Comparison of ENCODE assay signal across 1 cellular context in the genomic region with DNA sequence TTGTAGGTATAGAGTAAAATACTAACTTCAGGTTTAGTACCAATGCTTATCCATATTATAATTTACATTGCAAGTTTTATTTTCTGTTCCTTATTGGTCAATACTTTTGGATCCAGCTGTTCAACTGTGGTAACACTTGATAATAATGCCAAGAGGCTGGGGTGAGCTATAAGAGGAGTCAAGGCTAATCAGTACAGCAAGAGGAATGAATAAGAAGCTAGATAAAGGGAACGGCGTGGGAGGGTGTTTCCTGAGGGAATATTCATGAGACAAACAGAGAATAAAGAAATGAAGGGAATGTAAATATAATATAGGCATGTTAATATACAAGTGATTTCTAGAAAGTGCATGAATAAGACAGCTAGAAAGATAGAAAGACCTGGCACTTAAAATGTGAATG.
TF ChIP-seq lines count a peak whose summit lies in the region.

No MANE protein-coding gene starts in this region.

TF ChIP-seq in K562, 482 proteins besides CTCF, POLR2A, EP300 and RAD21 (continued from another document):
- TF ChIP-seq, protein P1, sequence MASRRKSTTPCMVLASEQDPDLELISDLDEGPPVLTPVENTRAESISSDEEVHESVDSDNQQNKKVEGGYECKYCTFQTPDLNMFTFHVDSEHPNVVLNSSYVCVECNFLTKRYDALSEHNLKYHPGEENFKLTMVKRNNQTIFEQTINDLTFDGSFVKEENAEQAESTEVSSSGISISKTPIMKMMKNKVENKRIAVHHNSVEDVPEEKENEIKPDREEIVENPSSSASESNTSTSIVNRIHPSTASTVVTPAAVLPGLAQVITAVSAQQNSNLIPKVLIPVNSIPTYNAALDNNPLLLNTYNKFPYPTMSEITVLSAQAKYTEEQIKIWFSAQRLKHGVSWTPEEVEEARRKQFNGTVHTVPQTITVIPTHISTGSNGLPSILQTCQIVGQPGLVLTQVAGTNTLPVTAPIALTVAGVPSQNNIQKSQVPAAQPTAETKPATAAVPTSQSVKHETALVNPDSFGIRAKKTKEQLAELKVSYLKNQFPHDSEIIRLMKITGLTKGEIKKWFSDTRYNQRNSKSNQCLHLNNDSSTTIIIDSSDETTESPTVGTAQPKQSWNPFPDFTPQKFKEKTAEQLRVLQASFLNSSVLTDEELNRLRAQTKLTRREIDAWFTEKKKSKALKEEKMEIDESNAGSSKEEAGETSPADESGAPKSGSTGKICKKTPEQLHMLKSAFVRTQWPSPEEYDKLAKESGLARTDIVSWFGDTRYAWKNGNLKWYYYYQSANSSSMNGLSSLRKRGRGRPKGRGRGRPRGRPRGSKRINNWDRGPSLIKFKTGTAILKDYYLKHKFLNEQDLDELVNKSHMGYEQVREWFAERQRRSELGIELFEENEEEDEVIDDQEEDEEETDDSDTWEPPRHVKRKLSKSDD (conservative IDR thresholded peaks at IDR 0.05; ENCODE audit: low read length), result no peak
- TF ChIP-seq, protein P2, sequence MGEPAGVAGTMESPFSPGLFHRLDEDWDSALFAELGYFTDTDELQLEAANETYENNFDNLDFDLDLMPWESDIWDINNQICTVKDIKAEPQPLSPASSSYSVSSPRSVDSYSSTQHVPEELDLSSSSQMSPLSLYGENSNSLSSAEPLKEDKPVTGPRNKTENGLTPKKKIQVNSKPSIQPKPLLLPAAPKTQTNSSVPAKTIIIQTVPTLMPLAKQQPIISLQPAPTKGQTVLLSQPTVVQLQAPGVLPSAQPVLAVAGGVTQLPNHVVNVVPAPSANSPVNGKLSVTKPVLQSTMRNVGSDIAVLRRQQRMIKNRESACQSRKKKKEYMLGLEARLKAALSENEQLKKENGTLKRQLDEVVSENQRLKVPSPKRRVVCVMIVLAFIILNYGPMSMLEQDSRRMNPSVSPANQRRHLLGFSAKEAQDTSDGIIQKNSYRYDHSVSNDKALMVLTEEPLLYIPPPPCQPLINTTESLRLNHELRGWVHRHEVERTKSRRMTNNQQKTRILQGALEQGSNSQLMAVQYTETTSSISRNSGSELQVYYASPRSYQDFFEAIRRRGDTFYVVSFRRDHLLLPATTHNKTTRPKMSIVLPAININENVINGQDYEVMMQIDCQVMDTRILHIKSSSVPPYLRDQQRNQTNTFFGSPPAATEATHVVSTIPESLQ (CRISPR knock-in tag; IDR thresholded peaks at IDR 0.05), result no peak
- TF ChIP-seq KLF16 (IDR thresholded peaks at IDR 0.05) (0 out of 2 replicates have a peak, but pooled peaks have one; percentile 3), MXI1 (IDR thresholded peaks at IDR 0.05; ENCODE audit: low read depth, low read length) (no peak), ERF (CRISPR knock-in tag; IDR thresholded peaks at IDR 0.05) (no peak)
